In genomic region chr1:218660678-218661053, GRCh38 we compare ENCODE assay signal across 1 cellular context.
TF ChIP-seq lines count a peak whose summit lies in the region.

No MANE protein-coding gene starts in this region.

TF ChIP-seq in WTC11, 78 proteins besides CTCF, POLR2A, EP300 and RAD21 (continued from another document):
- TF ChIP-seq FOXJ3 (CRISPR knock-in tag; IDR thresholded peaks at IDR 0.05; ENCODE audit: borderline replicate concordance), result no peak
